In the genomic region with DNA sequence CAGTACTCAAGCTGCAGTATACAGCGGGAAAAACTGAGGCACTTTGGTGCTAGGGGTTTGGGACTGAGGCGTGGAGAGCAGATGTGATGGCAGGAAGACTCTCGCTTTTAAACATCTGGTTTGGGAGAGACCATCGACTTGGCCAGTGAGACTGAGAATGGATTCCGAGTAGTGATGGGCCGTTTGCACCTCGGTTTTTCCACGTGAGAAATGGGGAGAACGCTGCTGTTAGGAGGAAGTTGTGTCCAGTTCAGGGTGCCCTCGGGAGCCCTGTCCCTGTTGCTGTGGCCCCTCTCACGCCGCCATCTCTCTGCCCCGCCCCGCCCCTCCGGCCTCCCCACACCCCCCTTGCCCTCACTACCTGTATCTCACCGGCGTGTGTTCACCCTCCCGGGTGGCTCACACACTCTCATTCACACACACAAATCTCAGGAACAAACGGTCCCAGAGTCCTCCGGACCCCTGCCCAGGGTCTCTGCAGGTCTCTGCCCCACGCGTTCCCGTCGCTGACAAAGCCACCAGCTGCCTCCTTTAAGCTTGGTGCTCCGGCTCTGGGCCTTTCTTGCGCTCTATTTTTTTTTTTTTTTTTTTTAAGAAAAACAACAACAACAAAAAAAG, we compare ENCODE assay signal across 8 cellular contexts. TPM values are rescaled to one million over a fixed set of nuclear protein-coding genes. Genes with fewer than 3 reads are reported as not detected.
DNase-seq lines count a peak whose midpoint lies in the region; ATAC-seq and TF ChIP-seq lines count a peak whose summit lies in the region.

No MANE protein-coding gene starts in this region.

- peaks cover 8 to 60% of the 10 kb centered on the region in 2 experiments; a peak in 3 of 4 replicates for H3K4me1 ChIP-seq in HCT116 (ENCODE audit: control insufficient read depth in 1 of 2, insufficient read depth in 2 of 2, low read length in 2 of 2)

- 0 out of 4 replicates have a peak, but pooled peaks cover 0 to 3% of the 10 kb centered on the region in 2 experiments for H3K36me3 ChIP-seq in HCT116 (ENCODE audit: control insufficient read depth in 1 of 2, insufficient read depth in 2 of 2, low read length in 2 of 2)

- no peaks in the 10 kb centered on the region for H3K9me3 ChIP-seq in HCT116 (ENCODE audit: control insufficient read depth in 1 of 2, insufficient read depth in 1 of 2, low read depth in 1 of 2, low read length in 2 of 2)

- no TSS peak for BruUV-seq in HCT116 (replicated peaks; lab: Mats Ljungman, UMichigan)

- peak overlapping the region; percentile 84 to 95 (median 93) for H3K4me3 Mint-ChIP-seq in brain
- peak overlapping the region; percentile 89 for H3K4me3 Mint-ChIP-seq in mesothelial cell of epicardium

- no peaks in the 10 kb centered on the region for H4K20me1 ChIP-seq in HCT116 (ENCODE audit: insufficient read depth)

- CTCF ChIA-PET in HCT116 (lab: Charles Lee), result interaction anchor here (0.6 kb wide), 1 partner anchor 1107 kb away, joined by 3 read pairs; no protein-coding TSS in a partner anchor

- H2AFZ ChIP-seq in HCT116 (ENCODE audit: low read depth, low read length, poor library complexity, severe bottlenecking), result no peak overlapping the region

- peak overlapping the region; percentile 81 to 87 for H3K4me3 ChIP-seq in HCT116 (replicated peaks in 1 of 2; ENCODE audit: low read depth in 1 of 2, low read length in 2 of 2)

- H3K36me3 Mint-ChIP-seq in brain (peaks cover 12% of the 10 kb centered on the region), mesothelial cell of epicardium (peaks cover 4% of the 10 kb centered on the region)

- H3K27ac Mint-ChIP-seq in brain (peak overlapping the region; percentile 76 to 90 (median 82)), mesothelial cell of epicardium (peak overlapping the region; percentile 87)

- RAD21 ChIA-PET in HCT116 (lab: Charles Lee; ENCODE audit: low non-redundant PET in 1 of 2, low total read pairs in 2 of 2, uncharacterized antibody in 2 of 2, unreplicated experiment in 2 of 2), result no interaction called here

- H3K79me2 ChIP-seq in HCT116 (ENCODE audit: insufficient read depth, low read length), result peaks cover 34% of the 10 kb centered on the region

- peaks cover 55% of the 10 kb centered on the region for H3K4me1 Mint-ChIP-seq in brain
- peaks cover 39% of the 10 kb centered on the region for H3K4me1 Mint-ChIP-seq in mesothelial cell of epicardium

- H3K9me2 ChIP-seq in HCT116 (ENCODE audit: insufficient read depth), result no peaks in the 10 kb centered on the region

- ATAC-seq in HCT116, result no peak
- ATAC-seq in GM21723 (IDR thresholded peaks at IDR 0.05; ENCODE audit: unreplicated experiment), result no peak
- no peak for ATAC-seq in HG03442 (IDR thresholded peaks at IDR 0.05; ENCODE audit: unreplicated experiment)

- H3K9me3 Mint-ChIP-seq in brain (no peaks in the 10 kb centered on the region), mesothelial cell of epicardium (no peaks in the 10 kb centered on the region)

- peak overlapping the region; percentile 81 for H3K9ac ChIP-seq in HCT116 (ENCODE audit: low read length)

- peak overlapping the region; percentile 39 for H3K27ac ChIP-seq in 22Rv1
- H3K27ac ChIP-seq in HCT116 (ENCODE audit: low read depth, low read length), result peak overlapping the region; percentile 99

- H3K27me3 ChIP-seq in HCT116 (ENCODE audit: insufficient read depth, low read length), result no peaks in the 10 kb centered on the region

- DNase-seq in HCT116 (ENCODE audit: low read depth, low spot score) (no peak), mesothelial cell of epicardium (ENCODE audit: low spot score in 2 of 2, unreplicated experiment in 2 of 2) (no peak), kidney glomerular epithelial cell (lab: John Stamatoyannopoulos, UW) (no peak)
- no peak for DNase-seq in stimulated activated CD4-positive, alpha-beta T cell treated with anti-CD3 and anti-CD28 coated beads, Interleukin-15, amount 100 ng/mL, for 24 hours

- no peak for TF ChIP-seq RAD21 in HCT116 (IDR thresholded peaks at IDR 0.05; ENCODE audit: low read depth)

- intact Hi-C loops in HCT116 (cut with micrococcal nuclease), result no loop called here

- no peak for TF ChIP-seq POLR2A in HCT116 (IDR thresholded peaks at IDR 0.05; ENCODE audit: borderline replicate concordance, extremely low read depth, insufficient read depth, insufficient read length)

- no peaks in the 10 kb centered on the region for H3K27me3 Mint-ChIP-seq in brain
- H3K27me3 Mint-ChIP-seq in mesothelial cell of epicardium (ENCODE audit: low read depth), result no peaks in the 10 kb centered on the region

- POLR2A ChIA-PET in HCT116 (lab: Charles Lee), result interaction anchor here (1.4 kb wide), 1 partner anchor 13 kb away, joined by 3 read pairs; no protein-coding TSS in a partner anchor

- H3K4me2 ChIP-seq in HCT116 (ENCODE audit: low read length), result peak overlapping the region; percentile 90

- TF ChIP-seq CTCF in 22Rv1 (IDR thresholded peaks at IDR 0.05) (no peak), HCT116 (IDR thresholded peaks at IDR 0.05 in 2 of 3, conservative IDR thresholded peaks at IDR 0.05 in 1 of 3; ENCODE audit: borderline replicate concordance in 1 of 3, insufficient read depth in 1 of 3, low read depth in 2 of 3, low read length in 2 of 3) (no peak), brain (conservative IDR thresholded peaks at IDR 0.05) (no peak), mesothelial cell of epicardium (IDR thresholded peaks at IDR 0.05; ENCODE audit: unreplicated experiment) (no peak)

TF ChIP-seq in HCT116, 20 proteins besides CTCF, POLR2A, EP300 and RAD21 (continues in another document):
- TF ChIP-seq JUND (IDR thresholded peaks at IDR 0.05) (no peak), SRF (IDR thresholded peaks at IDR 0.05; ENCODE audit: low read depth) (no peak), EZH2phosphoT487 (IDR thresholded peaks at IDR 0.05; ENCODE audit: borderline replicate concordance) (no peak), SP1 (IDR thresholded peaks at IDR 0.05; ENCODE audit: low read depth) (no peak), CBX3 (IDR thresholded peaks at IDR 0.05; ENCODE audit: low read depth) (no peak), YY1 (IDR thresholded peaks at IDR 0.05; ENCODE audit: extremely low read depth, insufficient replicate concordance, low read depth, low read length) (no peak)
- TF ChIP-seq, protein P1, sequence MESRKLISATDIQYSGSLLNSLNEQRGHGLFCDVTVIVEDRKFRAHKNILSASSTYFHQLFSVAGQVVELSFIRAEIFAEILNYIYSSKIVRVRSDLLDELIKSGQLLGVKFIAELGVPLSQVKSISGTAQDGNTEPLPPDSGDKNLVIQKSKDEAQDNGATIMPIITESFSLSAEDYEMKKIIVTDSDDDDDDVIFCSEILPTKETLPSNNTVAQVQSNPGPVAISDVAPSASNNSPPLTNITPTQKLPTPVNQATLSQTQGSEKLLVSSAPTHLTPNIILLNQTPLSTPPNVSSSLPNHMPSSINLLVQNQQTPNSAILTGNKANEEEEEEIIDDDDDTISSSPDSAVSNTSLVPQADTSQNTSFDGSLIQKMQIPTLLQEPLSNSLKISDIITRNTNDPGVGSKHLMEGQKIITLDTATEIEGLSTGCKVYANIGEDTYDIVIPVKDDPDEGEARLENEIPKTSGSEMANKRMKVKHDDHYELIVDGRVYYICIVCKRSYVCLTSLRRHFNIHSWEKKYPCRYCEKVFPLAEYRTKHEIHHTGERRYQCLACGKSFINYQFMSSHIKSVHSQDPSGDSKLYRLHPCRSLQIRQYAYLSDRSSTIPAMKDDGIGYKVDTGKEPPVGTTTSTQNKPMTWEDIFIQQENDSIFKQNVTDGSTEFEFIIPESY (IDR thresholded peaks at IDR 0.05; ENCODE audit: extremely low read depth, insufficient replicate concordance, low read length), result no peak
- TF ChIP-seq, protein P2, sequence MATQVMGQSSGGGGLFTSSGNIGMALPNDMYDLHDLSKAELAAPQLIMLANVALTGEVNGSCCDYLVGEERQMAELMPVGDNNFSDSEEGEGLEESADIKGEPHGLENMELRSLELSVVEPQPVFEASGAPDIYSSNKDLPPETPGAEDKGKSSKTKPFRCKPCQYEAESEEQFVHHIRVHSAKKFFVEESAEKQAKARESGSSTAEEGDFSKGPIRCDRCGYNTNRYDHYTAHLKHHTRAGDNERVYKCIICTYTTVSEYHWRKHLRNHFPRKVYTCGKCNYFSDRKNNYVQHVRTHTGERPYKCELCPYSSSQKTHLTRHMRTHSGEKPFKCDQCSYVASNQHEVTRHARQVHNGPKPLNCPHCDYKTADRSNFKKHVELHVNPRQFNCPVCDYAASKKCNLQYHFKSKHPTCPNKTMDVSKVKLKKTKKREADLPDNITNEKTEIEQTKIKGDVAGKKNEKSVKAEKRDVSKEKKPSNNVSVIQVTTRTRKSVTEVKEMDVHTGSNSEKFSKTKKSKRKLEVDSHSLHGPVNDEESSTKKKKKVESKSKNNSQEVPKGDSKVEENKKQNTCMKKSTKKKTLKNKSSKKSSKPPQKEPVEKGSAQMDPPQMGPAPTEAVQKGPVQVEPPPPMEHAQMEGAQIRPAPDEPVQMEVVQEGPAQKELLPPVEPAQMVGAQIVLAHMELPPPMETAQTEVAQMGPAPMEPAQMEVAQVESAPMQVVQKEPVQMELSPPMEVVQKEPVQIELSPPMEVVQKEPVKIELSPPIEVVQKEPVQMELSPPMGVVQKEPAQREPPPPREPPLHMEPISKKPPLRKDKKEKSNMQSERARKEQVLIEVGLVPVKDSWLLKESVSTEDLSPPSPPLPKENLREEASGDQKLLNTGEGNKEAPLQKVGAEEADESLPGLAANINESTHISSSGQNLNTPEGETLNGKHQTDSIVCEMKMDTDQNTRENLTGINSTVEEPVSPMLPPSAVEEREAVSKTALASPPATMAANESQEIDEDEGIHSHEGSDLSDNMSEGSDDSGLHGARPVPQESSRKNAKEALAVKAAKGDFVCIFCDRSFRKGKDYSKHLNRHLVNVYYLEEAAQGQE (IDR thresholded peaks at IDR 0.05; ENCODE audit: low read depth), result no peak

RNA-seq across cellular contexts. Expression of a gene that starts 2.7 kb away (rescaled TPM):
- total RNA-seq in HCT116 (2021; ENCODE audit: unreplicated experiment) (40.4 TPM), mesothelial cell of epicardium (65.9 to 67.0 TPM (median 66.8 TPM) in 3 replicates)
- polyA plus RNA-seq in HCT116 (2012), result 21.0 and 24.0 TPM in 2 replicates
- 38.3 TPM for polyA plus RNA-seq in brain (ENCODE audit: insufficient read depth, low read depth, low replicate concordance)

RNA-seq across cellular contexts. Expression of a gene that starts 18.9 kb away (rescaled TPM):
- total RNA-seq in HCT116 (2021; ENCODE audit: unreplicated experiment), result 1.9 TPM
- polyA plus RNA-seq in HCT116 (2012), result 2.0 and 2.5 TPM in 2 replicates
- polyA plus RNA-seq in brain (ENCODE audit: insufficient read depth, low read depth, low replicate concordance), result 185 TPM
- total RNA-seq in mesothelial cell of epicardium, result 41.0 to 46.2 TPM (median 41.2 TPM) in 3 replicates

RNA-seq across cellular contexts. Expression of a gene that starts 30.7 kb away (rescaled TPM):
- total RNA-seq in HCT116 (2021; ENCODE audit: unreplicated experiment) (19.3 TPM), mesothelial cell of epicardium (40.2 to 40.8 TPM (median 40.5 TPM) in 3 replicates)
- 12.2 and 13.8 TPM in 2 replicates for polyA plus RNA-seq in HCT116 (2012)
- 19.7 TPM for polyA plus RNA-seq in brain (ENCODE audit: insufficient read depth, low read depth, low replicate concordance)

RNA-seq across cellular contexts. Expression of a gene that starts 37.5 kb away (rescaled TPM):
- total RNA-seq in HCT116 (2021; ENCODE audit: unreplicated experiment) (22.1 TPM), mesothelial cell of epicardium (52.3 to 58.1 TPM (median 52.8 TPM) in 3 replicates)
- polyA plus RNA-seq in HCT116 (2012), result 16.9 and 18.7 TPM in 2 replicates
- 17.3 TPM for polyA plus RNA-seq in brain (ENCODE audit: insufficient read depth, low read depth, low replicate concordance)

RNA-seq across cellular contexts. Expression of a gene that starts 52.5 kb away (rescaled TPM):
- total RNA-seq in HCT116 (2021; ENCODE audit: unreplicated experiment) (113 TPM), mesothelial cell of epicardium (3.6 to 3.9 TPM (median 3.8 TPM) in 3 replicates)
- 184 and 189 TPM in 2 replicates for polyA plus RNA-seq in HCT116 (2012)
- 28.7 TPM for polyA plus RNA-seq in brain (ENCODE audit: insufficient read depth, low read depth, low replicate concordance)

Comparison
In these comparisons a context has a peak if more than half of its experiments do, and no peak if none do; other contexts are left out.
1. RNA of a gene that starts 18.9 kb away (total RNA-seq): 41.0 to 46.2 TPM in mesothelial cell of epicardium; 1.9 TPM in HCT116 (single experiment); every median in the first group is over 10 times any median in the second.